In the genomic region with DNA sequence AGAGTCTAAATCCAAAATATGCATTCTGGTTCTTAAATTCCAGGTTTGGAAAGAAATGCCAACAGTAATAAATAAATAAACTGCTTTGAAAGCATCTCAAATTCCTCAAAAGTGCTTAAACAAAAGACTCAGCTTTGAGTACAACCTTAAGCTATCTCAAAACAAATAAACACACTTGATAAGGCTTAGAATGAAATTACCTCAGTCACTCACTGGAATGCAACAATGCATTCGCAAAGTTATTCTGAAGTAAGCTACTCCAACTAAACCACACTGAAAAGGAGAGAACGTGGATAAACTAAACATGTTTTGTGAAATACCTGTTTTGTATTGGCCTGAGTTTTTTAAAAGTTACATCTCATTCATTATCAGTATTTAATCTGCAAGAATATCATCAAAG, we compare ENCODE assay signal across 7 cellular contexts. TPM values are rescaled to one million over a fixed set of nuclear protein-coding genes. Genes with fewer than 3 reads are reported as not detected.
DNase-seq lines count a peak whose midpoint lies in the region; ATAC-seq and TF ChIP-seq lines count a peak whose summit lies in the region.

No MANE protein-coding gene starts in this region.

- H3K4me2 ChIP-seq in smooth muscle cell: peak overlapping the region; percentile 85

- CTCF ChIA-PET in HEK293 (lab: Yijun Ruan, JAX) (interaction anchor here (1.6 kb wide), 1 partner anchor 132 kb away, joined by 6 read pairs; no protein-coding TSS in a partner anchor), WTC11 (lab: Charles Lee) (interaction anchor here (1.1 kb wide), 1 partner anchor 36 kb away, joined by 3 read pairs; no protein-coding TSS in a partner anchor)

- intact Hi-C loops in right cardiac atrium (cut with DNase I): loop anchor here in 2 of 4 donors (2.0 to 10.0 kb wide), 3 partner anchors 36 to 76 kb away; partner anchors contain the start of gene EAPP (in 1 of the 2)

- H3K27me3 ChIP-seq in right cardiac atrium (ENCODE audit: control insufficient read depth, insufficient read depth): no peaks in the 10 kb centered on the region
- H3K27me3 ChIP-seq in smooth muscle cell (ENCODE audit: low read depth): no peaks in the 10 kb centered on the region

- H3K9ac ChIP-seq in smooth muscle cell (ENCODE audit: low read depth): peak overlapping the region; percentile 14

- TF ChIP-seq CTCF in HEK293 (tag by site-specific recombination; IDR thresholded peaks at IDR 0.05): no peak
- TF ChIP-seq CTCF in WTC11 (IDR thresholded peaks at IDR 0.05): no peak
- no peak for TF ChIP-seq CTCF in smooth muscle cell (IDR thresholded peaks at IDR 0.05; ENCODE audit: borderline replicate concordance, insufficient read depth, poor library complexity, severe bottlenecking)

- peaks cover 6% of the 10 kb centered on the region; the same call in 1 of the 2 replicates for H3K36me3 Mint-ChIP-seq in WTC11

- peak overlapping the region; percentile 82 for H3K4me3 Mint-ChIP-seq in WTC11

- H4K20me1 ChIP-seq in smooth muscle cell (ENCODE audit: low read depth): peaks cover 57% of the 10 kb centered on the region

- H3K27me3 Mint-ChIP-seq in WTC11 (ENCODE audit: low read depth): no peaks in the 10 kb centered on the region

- peaks cover 23% of the 10 kb centered on the region for H3K4me1 Mint-ChIP-seq in WTC11

- 36% methylated on average over 2 of the region's 2 CpGs for WGBS in right cardiac atrium
- 10% methylated on average over 2 of the region's 2 CpGs for WGBS in smooth muscle cell (ENCODE audit: low lambda C conversion rate)

- no peaks in the 10 kb centered on the region for H3K9me3 Mint-ChIP-seq in WTC11

- POLR2A ChIA-PET in HEK293 (lab: Yijun Ruan, JAX) (interaction anchor here (0.6 to 1.4 kb wide), 3 partner anchors 9 to 249 kb away, joined by 3 to 6 read pairs (median 4); no protein-coding TSS in a partner anchor), WTC11 (lab: Charles Lee) (interaction anchor here (0.5 kb wide), 1 partner anchor 35 kb away, joined by 5 read pairs; no protein-coding TSS in a partner anchor)

- no peak overlapping the region for H2AFZ ChIP-seq in smooth muscle cell (ENCODE audit: low read depth)

- H3K27ac Mint-ChIP-seq in WTC11: peak overlapping the region; percentile 86

- H3K27ac ChIP-seq in HEK293 (ENCODE audit: extremely low read depth, low read depth, low read length) (peak overlapping the region; percentile 84; the same call in 1 of the 2 replicates), right cardiac atrium (ENCODE audit: low read length) (no peak overlapping the region), smooth muscle cell (ENCODE audit: low read depth) (peak overlapping the region; percentile 63)

- peaks cover 54% of the 10 kb centered on the region for H3K79me2 ChIP-seq in smooth muscle cell (ENCODE audit: low read depth)

- H3K9me3 ChIP-seq in HEK293 (ENCODE audit: control insufficient read depth, insufficient read depth, low read depth, low read length): no peaks in the 10 kb centered on the region
- no peaks in the 10 kb centered on the region for H3K9me3 ChIP-seq in right cardiac atrium (ENCODE audit: control insufficient read depth, low read length)
- H3K9me3 ChIP-seq in smooth muscle cell (replicated peaks; ENCODE audit: low read depth): no peaks in the 10 kb centered on the region

- DNase-seq in WTC11 (ENCODE audit: low spot score): no peak
- no peak for DNase-seq in right cardiac atrium
- DNase-seq in smooth muscle cell (lab: John Stamatoyannopoulos, UW; ENCODE audit: unreplicated experiment): no peak
- DNase-seq in amniotic stem cell (lab: John Stamatoyannopoulos, UW): no peak
- no peak for DNase-seq in DMS79 (lab: John Stamatoyannopoulos, UW)
- DNase-seq in NCI-H1694 treated with DMSO at 0.1 percent for 48 hours (lab: John Stamatoyannopoulos, UW): no peak

- H3K4me1 ChIP-seq in HEK293 (ENCODE audit: control insufficient read depth, insufficient read depth, low read length) (peaks cover 9% of the 10 kb centered on the region), right cardiac atrium (ENCODE audit: control insufficient read depth, insufficient read depth, low read length) (peaks cover 5% of the 10 kb centered on the region), smooth muscle cell (ENCODE audit: low read depth) (peaks cover 16% of the 10 kb centered on the region)

- no peaks in the 10 kb centered on the region for H3F3A ChIP-seq in smooth muscle cell (ENCODE audit: low read depth)

- peak overlapping the region; percentile 80 for H3K4me3 ChIP-seq in HEK293 (ENCODE audit: low read depth, low read length)
- H3K4me3 ChIP-seq in right cardiac atrium (ENCODE audit: low read length): peak overlapping the region; percentile 97
- H3K4me3 ChIP-seq in smooth muscle cell: peak overlapping the region; percentile 58

- ATAC-seq in WTC11: no peak
- ATAC-seq in right cardiac atrium: no peak

- H3K36me3 ChIP-seq in HEK293 (ENCODE audit: control insufficient read depth in 2 of 2, insufficient read depth in 1 of 2, low read length in 2 of 2): peaks cover 6 to 9% of the 10 kb centered on the region in 2 experiments; a peak in 2 of 3 replicates
- no peaks in the 10 kb centered on the region for H3K36me3 ChIP-seq in smooth muscle cell (ENCODE audit: low read depth)

TF ChIP-seq in HEK293, 187 proteins besides CTCF, POLR2A, EP300 and RAD21 (continues in another document):
- TF ChIP-seq ZNF394 (tag by site-specific recombination; IDR thresholded peaks at IDR 0.05; ENCODE audit: borderline replicate concordance) (peak; percentile 91), HOXA7 (CRISPR knock-in tag; IDR thresholded peaks at IDR 0.05; ENCODE audit: borderline replicate concordance) (no peak), TCF7L2 (IDR thresholded peaks at IDR 0.05; ENCODE audit: borderline replicate concordance, low read depth, low read length) (peak; percentile 96), TRIM28 (IDR thresholded peaks at IDR 0.05; ENCODE audit: borderline replicate concordance, low read length) (no peak), ZXDB (tag by site-specific recombination; IDR thresholded peaks at IDR 0.05) (peak; percentile 97), ZNF664 (tag by site-specific recombination; IDR thresholded peaks at IDR 0.05) (no peak), ZEB2 (tag by site-specific recombination; IDR thresholded peaks at IDR 0.05) (0 out of 2 replicates have a peak, but pooled peaks have one; percentile 62), ZNF791 (tag by site-specific recombination; IDR thresholded peaks at IDR 0.05) (no peak), INSM2 (tag by site-specific recombination; IDR thresholded peaks at IDR 0.05) (peak; percentile 98), ZNF366 (tag by site-specific recombination; conservative IDR thresholded peaks at IDR 0.05) (peak; percentile 86)

TF ChIP-seq in WTC11, 78 proteins besides CTCF, POLR2A, EP300 and RAD21:
- TF ChIP-seq, protein P1, sequence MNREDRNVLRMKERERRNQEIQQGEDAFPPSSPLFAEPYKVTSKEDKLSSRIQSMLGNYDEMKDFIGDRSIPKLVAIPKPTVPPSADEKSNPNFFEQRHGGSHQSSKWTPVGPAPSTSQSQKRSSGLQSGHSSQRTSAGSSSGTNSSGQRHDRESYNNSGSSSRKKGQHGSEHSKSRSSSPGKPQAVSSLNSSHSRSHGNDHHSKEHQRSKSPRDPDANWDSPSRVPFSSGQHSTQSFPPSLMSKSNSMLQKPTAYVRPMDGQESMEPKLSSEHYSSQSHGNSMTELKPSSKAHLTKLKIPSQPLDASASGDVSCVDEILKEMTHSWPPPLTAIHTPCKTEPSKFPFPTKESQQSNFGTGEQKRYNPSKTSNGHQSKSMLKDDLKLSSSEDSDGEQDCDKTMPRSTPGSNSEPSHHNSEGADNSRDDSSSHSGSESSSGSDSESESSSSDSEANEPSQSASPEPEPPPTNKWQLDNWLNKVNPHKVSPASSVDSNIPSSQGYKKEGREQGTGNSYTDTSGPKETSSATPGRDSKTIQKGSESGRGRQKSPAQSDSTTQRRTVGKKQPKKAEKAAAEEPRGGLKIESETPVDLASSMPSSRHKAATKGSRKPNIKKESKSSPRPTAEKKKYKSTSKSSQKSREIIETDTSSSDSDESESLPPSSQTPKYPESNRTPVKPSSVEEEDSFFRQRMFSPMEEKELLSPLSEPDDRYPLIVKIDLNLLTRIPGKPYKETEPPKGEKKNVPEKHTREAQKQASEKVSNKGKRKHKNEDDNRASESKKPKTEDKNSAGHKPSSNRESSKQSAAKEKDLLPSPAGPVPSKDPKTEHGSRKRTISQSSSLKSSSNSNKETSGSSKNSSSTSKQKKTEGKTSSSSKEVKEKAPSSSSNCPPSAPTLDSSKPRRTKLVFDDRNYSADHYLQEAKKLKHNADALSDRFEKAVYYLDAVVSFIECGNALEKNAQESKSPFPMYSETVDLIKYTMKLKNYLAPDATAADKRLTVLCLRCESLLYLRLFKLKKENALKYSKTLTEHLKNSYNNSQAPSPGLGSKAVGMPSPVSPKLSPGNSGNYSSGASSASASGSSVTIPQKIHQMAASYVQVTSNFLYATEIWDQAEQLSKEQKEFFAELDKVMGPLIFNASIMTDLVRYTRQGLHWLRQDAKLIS (CRISPR knock-in tag; IDR thresholded peaks at IDR 0.05; ENCODE audit: borderline replicate concordance): no peak
- 0 out of 2 replicates have a peak, but pooled peaks have one; percentile 51 for TF ChIP-seq GABPB1 (CRISPR knock-in tag; IDR thresholded peaks at IDR 0.05)

RNA-seq across cellular contexts. Expression of gene SPTSSA, which starts 1.2 kb away (rescaled TPM):
- total RNA-seq in WTC11 (2021) (21.7 to 24.5 TPM (median 22.5 TPM) in 3 replicates), right cardiac atrium (10 to 100 TPM; 12.3 to 18.9 (median 15.7) TPM), smooth muscle cell (23.7 and 28.8 TPM in 2 replicates)
- polyA plus RNA-seq in right cardiac atrium (19.9 TPM), smooth muscle cell (22.8 and 23.9 TPM in 2 replicates)

Comparison
In these comparisons a context has a peak if more than half of its experiments do, and no peak if none do; other contexts are left out.
1. Of the 8 proteins assayed by ChIP-seq in both HEK293 and WTC11: peak only in HEK293: ATF2 and ZBTB21; only in WTC11: none; in both: none; in neither: 6.